In the genomic region with DNA sequence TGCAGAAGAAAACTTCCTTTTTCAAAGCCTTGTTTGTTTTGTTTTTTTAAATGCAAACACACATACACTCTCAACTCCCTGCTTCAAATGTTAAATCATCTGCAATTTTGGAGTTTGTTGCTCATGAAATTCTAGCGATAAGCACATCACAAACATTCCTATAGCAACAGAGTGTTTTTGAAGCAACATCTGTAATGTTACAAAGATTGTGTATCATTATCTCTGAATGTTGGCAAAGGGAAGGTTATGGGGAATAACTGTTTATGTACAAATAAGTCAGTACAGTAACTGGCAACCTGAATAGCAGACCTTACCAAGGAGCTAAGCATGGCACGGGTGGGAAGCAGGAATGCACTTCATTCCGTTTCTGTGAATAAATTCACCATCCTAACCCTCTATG, we compare ENCODE assay signal across 25 cellular contexts.
"Had no signal": no experiment of that assay in that cellular context is flagged by ENCODE, and none has a peak within 500 bp of the region (broad histone marks: within the 10 kb centered on the region; RNA-seq: fewer than 3 reads in every experiment).

No MANE protein-coding gene starts in this region.

- H3K36me3 ChIP-seq: neural progenitor cell, right atrium auricular region, suprapubic skin, WERI-Rb-1 had no signal

- H3K27me3 ChIP-seq: neural progenitor cell, right atrium auricular region, suprapubic skin, tibial artery had no signal

- H3K9ac ChIP-seq: neural progenitor cell had no signal

- ATAC-seq: activated CD4-positive, CD25-positive, alpha-beta regulatory T cell treated with anti-CD3 and anti-CD28 coated beads, Interleukin-2, amount 50 U/mL, for 24 hours; natural killer cell; T-helper 17 cell had no signal

- H3K9me3 ChIP-seq: left ventricle myocardium inferior, right atrium auricular region, suprapubic skin, tibial artery had no signal

- H3K4me1 ChIP-seq: neural progenitor cell, tibial artery had no signal

- H3K27ac ChIP-seq: left ventricle myocardium inferior, neural progenitor cell, right atrium auricular region, suprapubic skin, tibial artery, WERI-Rb-1 had no signal

- DNase-seq: activated CD4-positive, alpha-beta memory T cell treated with anti-CD3 and anti-CD28 coated beads for 36 hours; activated CD4-positive, alpha-beta T cell treated with anti-CD3 and anti-CD28 coated beads for 48 hours; activated CD8-positive, alpha-beta memory T cell treated with anti-CD3 and anti-CD28 coated beads, Interleukin-2, amount 50 U/mL, for 4 hours; activated naive CD8-positive, alpha-beta T cell treated with anti-CD3 and anti-CD28 coated beads, Interleukin-2, amount 10 ng/mL, durations not matched to agents 7 days and 5 days; activated T-cell treated with anti-CD3 and anti-CD28 coated beads, Interleukin-2, amount 50 U/mL, for 1 hour; amniotic stem cell; central memory CD4-positive, alpha-beta T cell; erythroblast; glutamatergic neuron; left ventricle myocardium inferior; mesendoderm; natural killer cell; occipital lobe; stimulated activated naive CD4-positive, alpha-beta T cell; T-helper 17 cell; T1000; tibial artery; WERI-Rb-1 had no signal

- FAIRE-seq: frontal cortex, islet of Langerhans had no signal

- H3K4me3 ChIP-seq: left ventricle myocardium inferior, lung, neural progenitor cell, right atrium auricular region, suprapubic skin, tibial artery had no signal
